In genomic region chr19:2011169-2011568, GRCh38 we compare ENCODE assay signal across 18 cellular contexts. TPM values are rescaled to one million over a fixed set of nuclear protein-coding genes. Genes with fewer than 3 reads are reported as not detected.
DNase-seq lines count a peak whose midpoint lies in the region; ATAC-seq and TF ChIP-seq lines count a peak whose summit lies in the region.
"Had no signal": no experiment of that assay in that cellular context is flagged by ENCODE, and none has a peak within 500 bp of the region (broad histone marks: within the 10 kb centered on the region; RNA-seq: fewer than 3 reads in every experiment).

No MANE protein-coding gene starts in this region.

- H3K9me3 ChIP-seq in NT2/D1 (ENCODE audit: insufficient read depth, low read length) (no peaks in the 10 kb centered on the region), osteoblast (ENCODE audit: low read depth, low read length) (no peaks in the 10 kb centered on the region), aorta (ENCODE audit: control insufficient read depth, low read length) (no peaks in the 10 kb centered on the region)
- H3K9me3 ChIP-seq: SJSA1 had no signal

- H3K4me1 Mint-ChIP-seq in endothelial cell (ENCODE audit: unreplicated experiment) (no peaks in the 10 kb centered on the region), WTC11 (peaks cover 4% of the 10 kb centered on the region)

- POLR2A ChIA-PET in WTC11 (lab: Charles Lee), result interaction anchor here (0.5 kb wide), 1 partner anchor 81 kb away, joined by 4 read pairs; no protein-coding TSS in a partner anchor

- H3K27ac ChIP-seq in osteoblast (ENCODE audit: low read depth, low read length) (no peak overlapping the region), aorta (ENCODE audit: low read depth in 1 of 2, low read length in 2 of 2) (no peak overlapping the region)
- H3K27ac ChIP-seq: HL-60, SJSA1 had no signal

- H3K4me1 ChIP-seq in NT2/D1 (ENCODE audit: insufficient read depth, insufficient read length) (peaks cover 6% of the 10 kb centered on the region), osteoblast (ENCODE audit: insufficient read depth, low read length) (peaks cover 2% of the 10 kb centered on the region), aorta (ENCODE audit: control insufficient read depth in 1 of 2, insufficient read depth in 2 of 2, low read length in 2 of 2) (no peaks in the 10 kb centered on the region)

- H3K27me3 Mint-ChIP-seq in endothelial cell (ENCODE audit: unreplicated experiment) (peaks cover 4% of the 10 kb centered on the region), WTC11 (ENCODE audit: low read depth) (peaks cover 15% of the 10 kb centered on the region)

- no peak for ATAC-seq in aorta (ENCODE audit: low FRiP score)
- ATAC-seq in WTC11, result no peak
- ATAC-seq: PC-3 had no signal

- 91 to 93% methylated on average over 12 of the region's 12 CpGs for WGBS in aorta, 2 donors

- no peaks in the 10 kb centered on the region for H3K9me3 Mint-ChIP-seq in endothelial cell (ENCODE audit: unreplicated experiment)
- no peaks in the 10 kb centered on the region for H3K9me3 Mint-ChIP-seq in WTC11

- no peak for TF ChIP-seq CTCF in endothelial cell (IDR thresholded peaks at IDR 0.05; ENCODE audit: unreplicated experiment)
- TF ChIP-seq CTCF in osteoblast (IDR thresholded peaks at IDR 0.05; ENCODE audit: extremely low read depth, low read depth, low read length), result no peak
- TF ChIP-seq CTCF in WTC11 (IDR thresholded peaks at IDR 0.05), result no peak

- no peaks in the 10 kb centered on the region for H3K27me3 ChIP-seq in H7 (ENCODE audit: control insufficient read depth, insufficient read depth, low read length)
- no peaks in the 10 kb centered on the region for H3K27me3 ChIP-seq in NT2/D1 (ENCODE audit: insufficient read depth, insufficient read length)
- H3K27me3 ChIP-seq in osteoblast (ENCODE audit: insufficient read depth, low read length), result no peaks in the 10 kb centered on the region
- H3K27me3 ChIP-seq in aorta (ENCODE audit: control insufficient read depth in 1 of 2, insufficient read depth in 2 of 2, low read length in 1 of 2), result no peaks in the 10 kb centered on the region
- H3K27me3 ChIP-seq: SJSA1 had no signal

- H3K4me3 Mint-ChIP-seq in endothelial cell (ENCODE audit: unreplicated experiment) (no peak overlapping the region), WTC11 (no peak overlapping the region)
- H3K4me3 Mint-ChIP-seq: CD14-positive monocyte had no signal

- H3K36me3 Mint-ChIP-seq in endothelial cell (ENCODE audit: low read depth, unreplicated experiment) (peaks cover 9% of the 10 kb centered on the region), WTC11 (peaks cover 21% of the 10 kb centered on the region)

- H3K36me3 ChIP-seq in H7 (replicated peaks; ENCODE audit: control insufficient read depth, insufficient read depth, low read length), result no peaks in the 10 kb centered on the region; the same call in 1 of the 2 replicates
- peaks cover 18% of the 10 kb centered on the region for H3K36me3 ChIP-seq in NT2/D1 (ENCODE audit: insufficient read depth, insufficient read length, low read length)
- no peaks in the 10 kb centered on the region for H3K36me3 ChIP-seq in osteoblast (ENCODE audit: insufficient read depth, low read length)
- no peaks in the 10 kb centered on the region for H3K36me3 ChIP-seq in aorta (ENCODE audit: control insufficient read depth in 1 of 2, insufficient read depth in 2 of 2, low read length in 1 of 2)
- H3K36me3 ChIP-seq: SJSA1 had no signal

- H3K27ac Mint-ChIP-seq in endothelial cell (ENCODE audit: unreplicated experiment), result peak overlapping the region; percentile 48
- H3K27ac Mint-ChIP-seq in WTC11, result no peak overlapping the region

- H4K20me1 ChIP-seq in osteoblast (ENCODE audit: insufficient read depth, low read length), result peaks cover 23% of the 10 kb centered on the region

- CTCF ChIA-PET in WTC11 (lab: Charles Lee), result interaction anchor here (0.7 kb wide), 1 partner anchor 135 kb away, joined by 3 read pairs; no protein-coding TSS in a partner anchor

- peaks cover 63% of the 10 kb centered on the region for H3K79me2 ChIP-seq in osteoblast (ENCODE audit: insufficient read depth, low read length)

- intact Hi-C loops in aorta (cut with DNase I), result no loop called here

- H3K4me3 ChIP-seq in H7 (ENCODE audit: insufficient read depth, low read depth, low read length), result no peak overlapping the region
- H3K4me3 ChIP-seq in NT2/D1 (ENCODE audit: insufficient read length, low read depth), result no peak overlapping the region
- no peak overlapping the region for H3K4me3 ChIP-seq in osteoblast (ENCODE audit: insufficient read depth, low read length)
- H3K4me3 ChIP-seq in aorta (ENCODE audit: low read length in 2 of 2), result no peak overlapping the region
- H3K4me3 ChIP-seq: SJSA1 had no signal

- peak overlapping the region; percentile 10 for H3K9ac ChIP-seq in NT2/D1 (ENCODE audit: insufficient read length, low read depth)

- H2AFZ ChIP-seq in osteoblast (ENCODE audit: low read length), result no peak overlapping the region

- peak; percentile 54 for DNase-seq in H7
- no peak for DNase-seq in NT2/D1 (ENCODE audit: low read depth, low spot score)
- no peak for DNase-seq in endothelial cell (ENCODE audit: low spot score)
- peak; percentile 76 for DNase-seq in osteoblast (ENCODE audit: insufficient read length, low spot score, missing footprints)
- no peak for DNase-seq in NCI-H1417 (lab: John Stamatoyannopoulos, UW)
- no peak for DNase-seq in NCI-H187 (lab: John Stamatoyannopoulos, UW)
- DNase-seq in aorta, result no peak
- DNase-seq in WTC11 (ENCODE audit: low spot score), result no peak
- DNase-seq: ACHN, AML-193, DMS53, NCI-H1436, NCI-H2029 treated with DMSO at 0.1 percent for 48 hours, NCI-H748 treated with DMSO at 0.1 percent for 48 hours, PC-3 had no signal

- no peak overlapping the region for H3K4me2 ChIP-seq in osteoblast (ENCODE audit: insufficient read depth, low read length)

TF ChIP-seq in WTC11, 78 proteins besides CTCF, POLR2A, EP300 and RAD21:
- TF ChIP-seq NR2C2 (CRISPR knock-in tag; IDR thresholded peaks at IDR 0.05), result no peak
- no peak for TF ChIP-seq ATF3 (CRISPR knock-in tag; conservative IDR thresholded peaks at IDR 0.05)
- no peak for TF ChIP-seq ZNF423 (CRISPR knock-in tag; IDR thresholded peaks at IDR 0.05)
- no peak for TF ChIP-seq ATF1 (CRISPR knock-in tag; IDR thresholded peaks at IDR 0.05)
- TF ChIP-seq RELA (CRISPR knock-in tag; IDR thresholded peaks at IDR 0.05; ENCODE audit: borderline replicate concordance), result no peak
- TF ChIP-seq ATF6 (CRISPR knock-in tag; IDR thresholded peaks at IDR 0.05), result no peak
- TF ChIP-seq ZNF671 (CRISPR knock-in tag; IDR thresholded peaks at IDR 0.05), result no peak
- no peak for TF ChIP-seq JUN (CRISPR knock-in tag; IDR thresholded peaks at IDR 0.05)

RNA-seq across cellular contexts. Expression of gene BTBD2, which starts 4.3 kb away (rescaled TPM):
- 126 and 129 TPM in 2 replicates for total RNA-seq in H7 (2014; rRNA removed; shearing (Covaris generic))
- total RNA-seq in endothelial cell (ENCODE audit: unreplicated experiment) (80.5 TPM), osteoblast (57.5 and 57.8 TPM in 2 replicates), aorta (10 to 100 TPM; 46.2 to 62.7 TPM), WTC11 (2021) (106 to 148 TPM (median 145 TPM) in 3 replicates)
- polyA plus RNA-seq in aorta, result 10 to 100 TPM; 27.5 to 56.7 TPM

RNA-seq across cellular contexts. Expression of gene MKNK2, which starts 39.9 kb away (rescaled TPM):
- 130 and 135 TPM in 2 replicates for total RNA-seq in H7 (2014; rRNA removed; shearing (Covaris generic))
- total RNA-seq in endothelial cell (ENCODE audit: unreplicated experiment), result 228 TPM
- 82.5 and 84.6 TPM in 2 replicates for total RNA-seq in osteoblast
- 100 to 1,000 TPM in 1 of 2 donors, 10 to 100 TPM in 1; 93.0 to 103 TPM for total RNA-seq in aorta
- 10 to 100 TPM; 49.3 to 68.1 TPM for polyA plus RNA-seq in aorta
- 150 to 165 TPM (median 163 TPM) in 3 replicates for total RNA-seq in WTC11 (2021)

Comparison
In these comparisons a context has a peak if more than half of its experiments do, and no peak if none do; other contexts are left out.
1. DNase-seq: peak in H7 (single experiment) and osteoblast (single experiment); none in NT2/D1 (single experiment), endothelial cell (single experiment), NCI-H1417 (0 of 3), NCI-H187 (0 of 2), aorta (0 of 2) and WTC11 (single experiment).